7 cellular contexts compared by ENCODE assay signal in the genomic region with DNA sequence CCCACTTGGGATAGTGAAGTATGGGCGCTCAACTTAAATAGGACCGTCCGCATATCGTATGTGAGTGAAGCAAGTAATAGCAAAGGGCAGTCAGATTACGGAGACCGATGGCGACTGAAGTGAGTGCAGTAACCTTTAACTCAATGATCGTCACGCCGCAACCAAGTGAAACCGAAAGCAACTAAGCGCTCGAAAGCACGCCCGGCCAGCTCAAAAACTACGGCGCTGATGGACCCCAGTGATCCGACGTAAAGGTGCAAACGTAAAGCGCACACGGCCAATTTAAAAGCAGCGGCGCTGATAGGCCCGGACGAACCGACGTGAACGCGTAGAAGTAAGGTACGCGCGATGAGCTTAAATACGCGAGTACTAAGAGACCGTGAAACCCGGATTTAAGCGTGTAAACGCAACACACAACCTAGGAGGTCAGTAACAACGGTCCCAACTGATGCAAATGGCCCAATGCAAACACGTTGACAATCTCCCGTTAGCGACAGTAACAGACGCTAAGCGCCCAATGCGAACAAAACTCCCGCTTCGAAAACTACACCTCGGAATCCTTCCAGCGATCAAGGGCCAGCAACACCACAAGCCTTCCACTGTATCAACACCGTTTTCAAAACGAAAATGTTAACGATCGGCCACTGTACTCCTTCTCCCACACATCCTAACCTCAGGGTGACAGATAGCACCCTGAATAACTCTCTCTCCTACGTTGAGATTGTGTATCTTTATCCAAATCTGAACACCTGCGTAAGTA.
DNase-seq lines count a peak whose midpoint lies in the region; ATAC-seq lines count a peak whose summit lies in the region.

No MANE protein-coding gene starts in this region.

- ATAC-seq in GM18517 (IDR thresholded peaks at IDR 0.05; ENCODE audit: unreplicated experiment) (peak; percentile 78), HG03103 (IDR thresholded peaks at IDR 0.05; ENCODE audit: low read depth, unreplicated experiment) (peak; percentile 66)

- DNase-seq in NCI-H226 (peak; percentile 100), islet precursor cell (peak; percentile 99)
- DNase-seq in activated CD4-positive, CD25-positive, alpha-beta regulatory T cell (lab: John Stamatoyannopoulos, UW): peak; percentile 82 to 98 (median 90)
- DNase-seq in central memory CD4-positive, alpha-beta T cell: peak; percentile 97
- peak; percentile 81 for DNase-seq in stimulated activated CD4-positive, alpha-beta T cell treated with anti-CD3 and anti-CD28 coated beads, Interleukin-12 subunit alpha, Interleukin-12 subunit beta, amount 100 ng/mL, for 4 hours

Comparison
In these comparisons a context has a peak if more than half of its experiments do, and no peak if none do; other contexts are left out.
1. Peak in every context shown above with its lines: DNase-seq and ATAC-seq.